12 cellular contexts compared by ENCODE assay signal in genomic region chr10:29412452-29413004, GRCh38.
DNase-seq lines count a peak whose midpoint lies in the region; ATAC-seq and TF ChIP-seq lines count a peak whose summit lies in the region.
"Had no signal": no experiment of that assay in that cellular context is flagged by ENCODE, and none has a peak within 500 bp of the region (broad histone marks: within the 10 kb centered on the region; RNA-seq: fewer than 3 reads in every experiment).

No MANE protein-coding gene starts in this region.

- BruUV-seq in IMR-90 (replicated peaks; lab: Mats Ljungman, UMichigan): no TSS peak

- H3K56ac ChIP-seq in IMR-90 (ENCODE audit: extremely low read depth, insufficient read depth, low read length): no peak overlapping the region

- H3K9me3 ChIP-seq in IMR-90 (ENCODE audit: control insufficient read depth, insufficient read depth, low read length) (no peaks in the 10 kb centered on the region; the same call in 1 of the 2 replicates), skeletal muscle satellite cell (replicated peaks; ENCODE audit: low read length) (no peaks in the 10 kb centered on the region), testis (no peaks in the 10 kb centered on the region)

- H3K4ac ChIP-seq in IMR-90 (ENCODE audit: low read depth, low read length): no peak overlapping the region

- H3K4me3 Mint-ChIP-seq in dendritic cell treated with granulocyte-macrophage colony-stimulating factor and Interleukin-4, amounts not matched to agents 40 ng/mL and 50 ng/mL, for 4 days: no peak overlapping the region

- WGBS in IMR-90 (ENCODE audit: extremely low coverage in 2 of 2, insufficient read length in 1 of 2), 2 experiments: no CpG with 5 or more reads among the region's 4 CpGs
- 62 to 81% methylated on average over 4 of the region's 4 CpGs for WGBS in testis, 2 donors

- peaks cover 25% of the 10 kb centered on the region for H3K4me1 Mint-ChIP-seq in dendritic cell treated with granulocyte-macrophage colony-stimulating factor and Interleukin-4, amounts not matched to agents 40 ng/mL and 50 ng/mL, for 4 days (ENCODE audit: low read depth)

- no peak overlapping the region for H4K8ac ChIP-seq in IMR-90 (ENCODE audit: low read depth in 2 of 2, low read length in 2 of 2)

- no peak overlapping the region for H3K18ac ChIP-seq in IMR-90 (ENCODE audit: low read depth, low read length)

- no peak overlapping the region; the same call in 1 of the 2 replicates for H3K23ac ChIP-seq in IMR-90 (ENCODE audit: low read depth, low read length)

- no peak overlapping the region for H2BK120ac ChIP-seq in IMR-90 (ENCODE audit: low read depth, low read length)

- peaks cover 16% of the 10 kb centered on the region for H3K9me1 ChIP-seq in IMR-90 (ENCODE audit: insufficient read depth, low read length)

- H3K4me1 ChIP-seq in IMR-90 (ENCODE audit: control insufficient read depth, insufficient read depth, low read length): peaks cover 5% of the 10 kb centered on the region; the same call in 1 of the 2 replicates
- H3K4me1 ChIP-seq in skeletal muscle satellite cell (ENCODE audit: control insufficient read depth, insufficient read depth, low read length): peaks cover 29% of the 10 kb centered on the region
- peaks cover 21% of the 10 kb centered on the region for H3K4me1 ChIP-seq in testis

- H3K27me3 Mint-ChIP-seq in dendritic cell treated with granulocyte-macrophage colony-stimulating factor and Interleukin-4, amounts not matched to agents 40 ng/mL and 50 ng/mL, for 4 days: no peaks in the 10 kb centered on the region
- H3K27me3 Mint-ChIP-seq: naive thymus-derived CD4-positive, alpha-beta T cell had no signal

- peak overlapping the region; percentile 48 for H3K27ac Mint-ChIP-seq in dendritic cell treated with granulocyte-macrophage colony-stimulating factor and Interleukin-4, amounts not matched to agents 40 ng/mL and 50 ng/mL, for 4 days

- no peak overlapping the region for H2BK20ac ChIP-seq in IMR-90 (ENCODE audit: low read depth, low read length)

- H2BK5ac ChIP-seq in IMR-90 (ENCODE audit: low read depth, low read length, poor library complexity, severe bottlenecking): no peak overlapping the region

- TF ChIP-seq CTCF in IMR-90 (conservative IDR thresholded peaks at IDR 0.05; ENCODE audit: low read depth, low read length) (no peak), testis (IDR thresholded peaks at IDR 0.05) (no peak)

- H3K4me3 ChIP-seq in IMR-90 (ENCODE audit: insufficient read depth, low read depth, low read length): no peak overlapping the region
- H3K4me3 ChIP-seq in skeletal muscle satellite cell (ENCODE audit: low read length): no peak overlapping the region
- no peak overlapping the region for H3K4me3 ChIP-seq in testis

- H3K4me2 ChIP-seq in IMR-90 (ENCODE audit: low read depth, low read length) (peak overlapping the region; percentile 51), skeletal muscle satellite cell (ENCODE audit: low read length) (peak overlapping the region; percentile 92)

- no peak overlapping the region for H2AFZ ChIP-seq in IMR-90 (replicated peaks; ENCODE audit: low read length, poor library complexity)

- CTCF ChIA-PET in IMR-90 (lab: Yijun Ruan, JAX): no interaction called here

- H3K9me3 Mint-ChIP-seq in dendritic cell treated with granulocyte-macrophage colony-stimulating factor and Interleukin-4, amounts not matched to agents 40 ng/mL and 50 ng/mL, for 4 days: peaks cover 3% of the 10 kb centered on the region
- H3K9me3 Mint-ChIP-seq: naive thymus-derived CD4-positive, alpha-beta T cell had no signal

- H4K20me1 ChIP-seq in IMR-90 (ENCODE audit: insufficient read depth, low read length): peaks cover 48% of the 10 kb centered on the region

- TF ChIP-seq RAD21 in IMR-90 (IDR thresholded peaks at IDR 0.05; ENCODE audit: low read length): no peak

- H2BK15ac ChIP-seq in IMR-90 (ENCODE audit: low read depth, low read length): no peak overlapping the region

- in situ Hi-C loops in IMR-90 (cut with MboI; ENCODE audit: low sequenced_read_pairs): no loop called here

- dilution Hi-C loops in IMR-90 (cut with HindIII; ENCODE audit: low sequenced_read_pairs, unreplicated experiment): no loop called here

- H3K36me3 ChIP-seq in IMR-90 (ENCODE audit: control insufficient read depth, insufficient read depth, low read length): peaks cover 6% of the 10 kb centered on the region
- H3K36me3 ChIP-seq in skeletal muscle satellite cell (ENCODE audit: insufficient read depth, low read length): peaks cover 17% of the 10 kb centered on the region
- no peaks in the 10 kb centered on the region for H3K36me3 ChIP-seq in testis (ENCODE audit: low read depth, missing control alignments)

- intact Hi-C loops in IMR-90 (cut with micrococcal nuclease): no loop called here
- intact Hi-C loops in dendritic cell treated with granulocyte-macrophage colony-stimulating factor and Interleukin-4, amounts not matched to agents 40 ng/mL and 50 ng/mL, for 4 days (cut with micrococcal nuclease): no loop called here
- intact Hi-C loops in testis (cut with DNase I; ENCODE audit: low total_unique reads): no loop called here

- no peak overlapping the region for H3K14ac ChIP-seq in IMR-90 (replicated peaks; ENCODE audit: low read depth, low read length)

- H3K27me3 ChIP-seq in IMR-90 (ENCODE audit: control insufficient read depth, insufficient read depth, low read length): no peaks in the 10 kb centered on the region
- no peaks in the 10 kb centered on the region for H3K27me3 ChIP-seq in skeletal muscle satellite cell (ENCODE audit: control insufficient read depth, insufficient read depth, low read length)
- H3K27me3 ChIP-seq in testis: no peaks in the 10 kb centered on the region
- H3K27me3 ChIP-seq: brain microvascular endothelial cell had no signal

- H4K5ac ChIP-seq in IMR-90 (ENCODE audit: low read depth, low read length): no peak overlapping the region; the same call in 1 of the 2 replicates

- POLR2A ChIA-PET in IMR-90 (lab: Charles Lee; ENCODE audit: unreplicated experiment): no interaction called here

- DNase-seq in GF-D8 (lab: John Stamatoyannopoulos, UW): peak; percentile 62
- peak; percentile 16 for DNase-seq in IMR-90
- DNase-seq in testis: no peak
- DNase-seq: brain microvascular endothelial cell; naive thymus-derived CD4-positive, alpha-beta T cell; NCI-H2227 treated with DMSO at 0.1 percent for 48 hours had no signal

- peaks cover 14 to 59% of the 10 kb centered on the region in 2 experiments for H3K79me1 ChIP-seq in IMR-90 (ENCODE audit: low read depth in 1 of 2, low read length in 2 of 2)

- ATAC-seq in IMR-90 (ENCODE audit: low read depth) (no peak), GM18511 (IDR thresholded peaks at IDR 0.05; ENCODE audit: unreplicated experiment) (no peak), GM21717 (IDR thresholded peaks at IDR 0.05; ENCODE audit: unreplicated experiment) (no peak), GM19395 (IDR thresholded peaks at IDR 0.05; ENCODE audit: unreplicated experiment) (no peak)
- ATAC-seq: naive thymus-derived CD4-positive, alpha-beta T cell had no signal

- H3K27ac ChIP-seq in IMR-90 (ENCODE audit: insufficient read depth, low read length) (no peak overlapping the region), testis (peak overlapping the region in 1 of 2 donors; percentile 28)
- H3K27ac ChIP-seq: brain microvascular endothelial cell, epithelial cell of prostate had no signal

- H2AK9ac ChIP-seq in IMR-90 (replicated peaks; ENCODE audit: low read depth, low read length, poor library complexity): no peak overlapping the region

- H3K9ac ChIP-seq in IMR-90 (ENCODE audit: low read depth, low read length) (no peak overlapping the region), skeletal muscle satellite cell (ENCODE audit: low read depth, low read length) (no peak overlapping the region)

- H4K91ac ChIP-seq in IMR-90 (ENCODE audit: insufficient read depth, low read depth, low read length): no peak overlapping the region

- no peak for TF ChIP-seq POLR2A in IMR-90 (IDR thresholded peaks at IDR 0.05; ENCODE audit: low read depth, low read length)
- no peak for TF ChIP-seq POLR2A in testis (IDR thresholded peaks at IDR 0.05)

- no peak overlapping the region for H2AK5ac ChIP-seq in IMR-90 (ENCODE audit: low read depth, low read length)

- peaks cover 37% of the 10 kb centered on the region for H3K36me3 Mint-ChIP-seq in dendritic cell treated with granulocyte-macrophage colony-stimulating factor and Interleukin-4, amounts not matched to agents 40 ng/mL and 50 ng/mL, for 4 days (ENCODE audit: low read depth)

TF ChIP-seq in IMR-90, 13 proteins besides CTCF, POLR2A, EP300 and RAD21:
- TF ChIP-seq NFE2L2 (IDR thresholded peaks at IDR 0.05; ENCODE audit: low read depth, low read length) (no peak), CEBPB (IDR thresholded peaks at IDR 0.05; ENCODE audit: low read depth, low read length) (peak; percentile 87), MAFK (IDR thresholded peaks at IDR 0.05; ENCODE audit: low read depth, low read length) (no peak)
TF ChIP-seq in IMR-90: peak in this region for 1.
